Comparison of ENCODE assay signal across 8 cellular contexts in the genomic region with DNA sequence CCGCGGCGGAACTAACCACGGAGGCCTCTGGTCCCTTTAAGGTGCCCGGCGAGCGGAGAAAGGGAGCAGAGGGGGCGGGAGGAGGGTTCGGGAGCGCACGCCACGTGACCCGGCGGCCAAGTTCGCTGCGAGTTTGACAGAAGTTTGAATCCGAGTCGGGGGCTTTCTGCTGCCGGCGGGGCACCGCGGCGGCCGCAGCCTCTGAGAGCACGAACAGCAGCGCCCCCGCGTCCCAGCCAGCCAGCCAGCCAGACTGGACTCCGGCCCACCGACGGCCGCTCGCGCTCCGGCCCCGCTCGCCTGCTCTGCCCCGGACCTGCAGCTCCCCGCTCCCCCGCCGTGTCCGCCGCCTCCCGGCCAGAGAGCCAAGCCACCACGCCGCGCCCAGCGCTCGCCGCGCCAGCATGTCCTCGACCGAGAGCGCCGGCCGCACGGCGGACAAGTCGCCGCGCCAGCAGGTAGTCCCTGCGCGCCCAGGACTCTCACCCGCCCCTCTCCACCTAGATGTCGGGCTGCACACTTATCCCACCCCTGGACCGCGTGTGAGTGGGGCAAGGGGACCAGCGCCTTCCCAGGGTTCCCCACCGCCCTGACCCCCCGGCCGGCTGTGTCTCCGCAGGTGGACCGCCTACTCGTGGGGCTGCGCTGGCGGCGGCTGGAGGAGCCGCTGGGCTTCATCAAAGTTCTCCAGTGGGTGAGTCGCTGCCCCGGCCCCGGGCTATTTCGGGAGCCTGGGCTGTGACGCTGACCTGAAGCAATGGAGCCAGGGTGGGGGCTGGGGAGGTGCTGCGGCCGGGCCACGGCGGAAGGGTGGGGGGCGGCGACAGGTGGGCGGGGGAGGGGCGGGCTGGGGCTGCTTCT. TPM values are rescaled to one million over a fixed set of nuclear protein-coding genes. Genes with fewer than 3 reads are reported as not detected.
DNase-seq lines count a peak whose midpoint lies in the region; ATAC-seq and TF ChIP-seq lines count a peak whose summit lies in the region.

A gene (plus strand): TSS at position 107 of the 861 bp plus-strand sequence. CDS start 298 bp downstream, at position 405.

- H3K4me1 Mint-ChIP-seq in activated CD4-positive, alpha-beta T cell treated with anti-CD3 and anti-CD28 coated beads, Interleukin-2, amount 10 ng/mL, durations not matched to agents 24 days and 14 days = peaks cover 5% of the 10 kb centered on the region
- peaks cover 6% of the 10 kb centered on the region for H3K4me1 Mint-ChIP-seq in activated T-cell treated with anti-CD3 and anti-CD28 coated beads, Interleukin-2, amount 50 U/mL, for 4 hours (ENCODE audit: low read depth)

- WGBS in ovary, 3 donors = 0 to 2% (median 1%) methylated on average over 31 to 91 of the region's 91 CpGs

- no peaks in the 10 kb centered on the region for H3K27me3 ChIP-seq in ovary

- no peaks in the 10 kb centered on the region for H3K4me1 ChIP-seq in ovary (ENCODE audit: insufficient read depth)

- H3K27ac Mint-ChIP-seq in activated CD4-positive, alpha-beta T cell treated with anti-CD3 and anti-CD28 coated beads, Interleukin-2, amount 10 ng/mL, durations not matched to agents 24 days and 14 days = no peak within 1 kb of the TSS

- peaks cover 86% of the 10 kb centered on the region for H3K27me3 Mint-ChIP-seq in activated CD4-positive, alpha-beta T cell treated with anti-CD3 and anti-CD28 coated beads, Interleukin-2, amount 10 ng/mL, durations not matched to agents 24 days and 14 days
- H3K27me3 Mint-ChIP-seq in activated T-cell treated with anti-CD3 and anti-CD28 coated beads, Interleukin-2, amount 50 U/mL, for 4 hours (ENCODE audit: low read depth) = peaks cover 69% of the 10 kb centered on the region

- no peaks in the 10 kb centered on the region for H3K36me3 Mint-ChIP-seq in activated CD4-positive, alpha-beta T cell treated with anti-CD3 and anti-CD28 coated beads, Interleukin-2, amount 10 ng/mL, durations not matched to agents 24 days and 14 days (ENCODE audit: low read depth)
- H3K36me3 Mint-ChIP-seq in activated T-cell treated with anti-CD3 and anti-CD28 coated beads, Interleukin-2, amount 50 U/mL, for 4 hours (ENCODE audit: insufficient read depth) = no peaks in the 10 kb centered on the region

- peak; percentile 23 for TF ChIP-seq POLR2A in ovary (IDR thresholded peaks at IDR 0.05)

- intact Hi-C loops in activated CD4-positive, alpha-beta T cell treated with anti-CD3 and anti-CD28 coated beads, Interleukin-2, amount 10 ng/mL, durations not matched to agents 24 days and 14 days (cut with micrococcal nuclease) = no loop called here
- intact Hi-C loops in Right ventricle myocardium superior (cut with DNase I) = no loop called here
- intact Hi-C loops in ovary (cut with DNase I) = no loop called here

- peak; percentile 75 for DNase-seq in activated CD4-positive, alpha-beta T cell treated with anti-CD3 and anti-CD28 coated beads, Interleukin-2, amount 10 ng/mL, durations not matched to agents 24 days and 14 days
- no peak for DNase-seq in activated CD4-positive, alpha-beta T cell treated with anti-CD3 and anti-CD28 coated beads, Interleukin-2, amount 50 U/mL, for 4 hours
- DNase-seq in activated T-cell treated with anti-CD3 and anti-CD28 coated beads, Interleukin-2, amount 50 U/mL, for 4 hours = no peak
- peak; percentile 79 for DNase-seq in Right ventricle myocardium superior
- DNase-seq in ovary = peak; percentile 46 to 71 (median 57)
- no peak for DNase-seq in HUDEP-2 (lab: John Stamatoyannopoulos, UW; ENCODE audit: unreplicated experiment in 76 of 76)
- no peak for DNase-seq in midbrain (lab: John Stamatoyannopoulos, UW)

- peak; percentile 68 to 75 for ATAC-seq in activated T-cell treated with anti-CD3 and anti-CD28 coated beads, Interleukin-2, amount 50 U/mL, for 4 hours
- ATAC-seq in Right ventricle myocardium superior (ENCODE audit: poor library complexity) (peak; percentile 92), HG03520 (IDR thresholded peaks at IDR 0.05; ENCODE audit: unreplicated experiment) (no peak)

- TF ChIP-seq EP300 in ovary (IDR thresholded peaks at IDR 0.05) = no peak

- peak within 1 kb of the TSS; percentile 62 for H3K4me3 Mint-ChIP-seq in activated CD4-positive, alpha-beta T cell treated with anti-CD3 and anti-CD28 coated beads, Interleukin-2, amount 10 ng/mL, durations not matched to agents 24 days and 14 days
- H3K4me3 Mint-ChIP-seq in activated T-cell treated with anti-CD3 and anti-CD28 coated beads, Interleukin-2, amount 50 U/mL, for 4 hours = peak within 1 kb of the TSS; percentile 64

- H3K27ac ChIP-seq in ovary = peak within 1 kb of the TSS in 1 of 2 donors; percentile 34

- peak in 1 of 3 donors; percentile 27 for TF ChIP-seq CTCF in ovary (IDR thresholded peaks at IDR 0.05)

- no peaks in the 10 kb centered on the region for H3K36me3 ChIP-seq in ovary

- no peaks in the 10 kb centered on the region for H3K9me3 ChIP-seq in ovary

- no peaks in the 10 kb centered on the region for H3K9me3 Mint-ChIP-seq in activated CD4-positive, alpha-beta T cell treated with anti-CD3 and anti-CD28 coated beads, Interleukin-2, amount 10 ng/mL, durations not matched to agents 24 days and 14 days
- H3K9me3 Mint-ChIP-seq in activated T-cell treated with anti-CD3 and anti-CD28 coated beads, Interleukin-2, amount 50 U/mL, for 4 hours = no peaks in the 10 kb centered on the region

- H3K4me3 ChIP-seq in ovary = peak within 1 kb of the TSS; percentile 70

RNA-seq across cellular contexts. Expression of the gene that starts here (rescaled TPM):
- 0.07 TPM in 1 of 2 replicates, not detected in the other for total RNA-seq in activated CD4-positive, alpha-beta T cell treated with anti-CD3 and anti-CD28 coated beads, Interleukin-2, amount 10 ng/mL, durations not matched to agents 24 days and 14 days
- total RNA-seq in activated T-cell treated with anti-CD3 and anti-CD28 coated beads, Interleukin-2, amount 50 U/mL, for 4 hours = under 1 TPM in 2 of 3 donors, not detected in 1; 0.13 to 0.37 TPM
- 28.9 TPM for total RNA-seq in Right ventricle myocardium superior
- 1 to 10 TPM in 6 of 7 donors, under 1 TPM in 1; 0.31 to 4.4 (median 2.4) TPM for total RNA-seq in ovary
- 1 to 10 TPM in 1 of 2 donors, under 1 TPM in 1; 0.81 to 5.1 TPM for polyA plus RNA-seq in ovary

Comparison
In these comparisons a context has a peak if more than half of its experiments do, and no peak if none do; other contexts are left out.
1. Peak in DNase-seq in activated CD4-positive, alpha-beta T cell treated with anti-CD3 and anti-CD28 coated beads, Interleukin-2, amount 10 ng/mL, durations not matched to agents 24 days and 14 days; RNA of the gene not detected or under 1 TPM.
2. Peak in ATAC-seq in activated T-cell treated with anti-CD3 and anti-CD28 coated beads, Interleukin-2, amount 50 U/mL, for 4 hours; RNA of the gene not detected or under 1 TPM.
3. DNase-seq: peak in Right ventricle myocardium superior (single experiment) and ovary (5 of 5); none in activated CD4-positive, alpha-beta T cell treated with anti-CD3 and anti-CD28 coated beads, Interleukin-2, amount 50 U/mL, for 4 hours (0 of 2), activated T-cell treated with anti-CD3 and anti-CD28 coated beads, Interleukin-2, amount 50 U/mL, for 4 hours (single experiment), HUDEP-2 (0 of 76) and midbrain (single experiment).